ENCODE assay signal across 13 cellular contexts in genomic region chr20:50921783-50922501, GRCh38. TPM values are rescaled to one million over a fixed set of nuclear protein-coding genes. Genes with fewer than 3 reads are reported as not detected.
DNase-seq lines count a peak whose midpoint lies in the region; ATAC-seq and TF ChIP-seq lines count a peak whose summit lies in the region.
"Had no signal": no experiment of that assay in that cellular context is flagged by ENCODE, and none has a peak within 500 bp of the region (broad histone marks: within the 10 kb centered on the region; RNA-seq: fewer than 3 reads in every experiment).

No MANE protein-coding gene starts in this region.

- no peak overlapping the region for H3K4me3 Mint-ChIP-seq in activated CD8-positive, alpha-beta T cell treated with anti-CD3 and anti-CD28 coated beads for 36 hours
- H3K4me3 Mint-ChIP-seq in activated CD8-positive, alpha-beta T cell treated with anti-CD3 and anti-CD28 coated beads, Interleukin-2, amount 10 ng/mL, durations not matched to agents 7 days and 5 days, result no peak overlapping the region
- H3K4me3 Mint-ChIP-seq in endothelial cell (ENCODE audit: unreplicated experiment), result no peak overlapping the region
- no peak overlapping the region for H3K4me3 Mint-ChIP-seq in progenitor cell of endocrine pancreas (ENCODE audit: low read depth)
- H3K4me3 Mint-ChIP-seq: activated naive CD8-positive, alpha-beta T cell treated with anti-CD3 and anti-CD28 coated beads, Interleukin-2, amount 10 ng/mL, durations not matched to agents 7 days and 5 days had no signal

- peaks cover 38% of the 10 kb centered on the region for H3K36me3 Mint-ChIP-seq in activated CD8-positive, alpha-beta T cell treated with anti-CD3 and anti-CD28 coated beads for 36 hours (ENCODE audit: low read depth)
- H3K36me3 Mint-ChIP-seq in activated CD8-positive, alpha-beta T cell treated with anti-CD3 and anti-CD28 coated beads, Interleukin-2, amount 10 ng/mL, durations not matched to agents 7 days and 5 days (ENCODE audit: low read depth), result peaks cover 50% of the 10 kb centered on the region
- peaks cover 3% of the 10 kb centered on the region for H3K36me3 Mint-ChIP-seq in endothelial cell (ENCODE audit: low read depth, unreplicated experiment)
- H3K36me3 Mint-ChIP-seq in progenitor cell of endocrine pancreas (ENCODE audit: insufficient read depth), result peaks cover 10% of the 10 kb centered on the region

- H3K4me3 ChIP-seq in H7 (ENCODE audit: insufficient read depth, low read depth, low read length), result no peak overlapping the region
- H3K4me3 ChIP-seq: uterus had no signal

- no peaks in the 10 kb centered on the region for H3K27me3 ChIP-seq in H7 (ENCODE audit: control insufficient read depth, insufficient read depth, low read length)
- H3K27me3 ChIP-seq: uterus had no signal

- CTCF ChIA-PET in activated CD8-positive, alpha-beta T cell treated with anti-CD3 and anti-CD28 coated beads for 36 hours (lab: Charles Lee), result interaction anchor here (3.7 to 17.7 kb wide), 2 partner anchors 7 to 128 kb away, joined by 39 to 253 read pairs; partner anchors contain the start of gene BCAS4
- CTCF ChIA-PET in activated CD8-positive, alpha-beta T cell treated with anti-CD3 and anti-CD28 coated beads, Interleukin-2, amount 10 ng/mL, durations not matched to agents 7 days and 5 days (lab: Charles Lee), result interaction anchor here (0.9 to 14.0 kb wide), 3 partner anchors 9 to 129 kb away, joined by 3 to 407 read pairs (median 27); partner anchors contain the start of genes ADNP and BCAS4
- CTCF ChIA-PET in RWPE1 (lab: Yijun Ruan, JAX), result interaction anchor here (0.5 to 2.9 kb wide), 4 partner anchors 7 to 272 kb away, joined by 4 to 20 read pairs (median 10); partner anchors contain the start of genes ADNP and BCAS4

- POLR2A ChIA-PET in activated CD8-positive, alpha-beta T cell treated with anti-CD3 and anti-CD28 coated beads for 36 hours (lab: Charles Lee), result interaction anchor here (1.0 to 4.8 kb wide), 2 partner anchors 9 to 126 kb away, joined by 3 to 31 read pairs; partner anchors contain the start of gene ADNP
- POLR2A ChIA-PET in activated CD8-positive, alpha-beta T cell treated with anti-CD3 and anti-CD28 coated beads, Interleukin-2, amount 10 ng/mL, durations not matched to agents 7 days and 5 days (lab: Charles Lee), result interaction anchor here (1.2 to 2.0 kb wide), 3 partner anchors 9 to 127 kb away, joined by 3 to 10 read pairs (median 3); partner anchors contain the start of genes ADNP, BCAS4 and DPM1
- POLR2A ChIA-PET in RWPE1 (lab: Yijun Ruan, JAX; ENCODE audit: low non-redundant PET), result interaction anchor here (0.9 kb wide), 1 partner anchor 37 kb away, joined by 6 read pairs; the partner anchor contains the start of genes DPM1 and MOCS3

- no peak for ATAC-seq in activated CD8-positive, alpha-beta T cell treated with anti-CD3 and anti-CD28 coated beads for 36 hours
- ATAC-seq in activated CD8-positive, alpha-beta T cell treated with anti-CD3 and anti-CD28 coated beads, Interleukin-2, amount 10 ng/mL, durations not matched to agents 7 days and 5 days, result no peak
- no peak for ATAC-seq in HG02588 (IDR thresholded peaks at IDR 0.05; ENCODE audit: unreplicated experiment)

- peaks cover 79% of the 10 kb centered on the region for H3K4me1 Mint-ChIP-seq in activated CD8-positive, alpha-beta T cell treated with anti-CD3 and anti-CD28 coated beads for 36 hours (ENCODE audit: low read depth)
- H3K4me1 Mint-ChIP-seq in activated CD8-positive, alpha-beta T cell treated with anti-CD3 and anti-CD28 coated beads, Interleukin-2, amount 10 ng/mL, durations not matched to agents 7 days and 5 days (ENCODE audit: low read depth), result peaks cover 43% of the 10 kb centered on the region
- H3K4me1 Mint-ChIP-seq in endothelial cell (ENCODE audit: unreplicated experiment) (peaks cover 20% of the 10 kb centered on the region), progenitor cell of endocrine pancreas (ENCODE audit: low read depth) (peaks cover 53% of the 10 kb centered on the region)

- peaks cover 1% of the 10 kb centered on the region for H3K36me3 ChIP-seq in H7 (replicated peaks; ENCODE audit: control insufficient read depth, insufficient read depth, low read length)
- H3K36me3 ChIP-seq: uterus had no signal

- H3K27me3 Mint-ChIP-seq in activated CD8-positive, alpha-beta T cell treated with anti-CD3 and anti-CD28 coated beads for 36 hours, result no peaks in the 10 kb centered on the region
- H3K27me3 Mint-ChIP-seq in activated CD8-positive, alpha-beta T cell treated with anti-CD3 and anti-CD28 coated beads, Interleukin-2, amount 10 ng/mL, durations not matched to agents 7 days and 5 days (ENCODE audit: low read depth), result no peaks in the 10 kb centered on the region
- H3K27me3 Mint-ChIP-seq in endothelial cell (ENCODE audit: unreplicated experiment) (no peaks in the 10 kb centered on the region), progenitor cell of endocrine pancreas (no peaks in the 10 kb centered on the region)
- H3K27me3 Mint-ChIP-seq: activated naive CD8-positive, alpha-beta T cell treated with anti-CD3 and anti-CD28 coated beads, Interleukin-2, amount 10 ng/mL, durations not matched to agents 7 days and 5 days had no signal

- peak overlapping the region; percentile 41 for H3K27ac Mint-ChIP-seq in activated CD8-positive, alpha-beta T cell treated with anti-CD3 and anti-CD28 coated beads for 36 hours
- H3K27ac Mint-ChIP-seq in activated CD8-positive, alpha-beta T cell treated with anti-CD3 and anti-CD28 coated beads, Interleukin-2, amount 10 ng/mL, durations not matched to agents 7 days and 5 days, result no peak overlapping the region
- H3K27ac Mint-ChIP-seq in endothelial cell (ENCODE audit: unreplicated experiment), result peak overlapping the region; percentile 77
- peak overlapping the region; percentile 88 for H3K27ac Mint-ChIP-seq in progenitor cell of endocrine pancreas
- H3K27ac Mint-ChIP-seq: activated naive CD8-positive, alpha-beta T cell treated with anti-CD3 and anti-CD28 coated beads, Interleukin-2, amount 10 ng/mL, durations not matched to agents 7 days and 5 days had no signal

- DNase-seq in activated CD8-positive, alpha-beta T cell treated with anti-CD3 and anti-CD28 coated beads for 36 hours, result no peak
- DNase-seq in activated CD8-positive, alpha-beta T cell treated with anti-CD3 and anti-CD28 coated beads, Interleukin-2, amount 10 ng/mL, durations not matched to agents 7 days and 5 days, result no peak
- DNase-seq in RWPE1 (ENCODE audit: low spot score) (no peak), endothelial cell (ENCODE audit: low spot score) (no peak), progenitor cell of endocrine pancreas (ENCODE audit: low spot score, unreplicated experiment) (no peak), H7 (no peak), nucleus accumbens (lab: John Stamatoyannopoulos, UW) (no peak)
- DNase-seq: activated naive CD8-positive, alpha-beta T cell treated with anti-CD3 and anti-CD28 coated beads, Interleukin-2, amount 10 ng/mL, durations not matched to agents 7 days and 5 days; DMS79; T-helper 1 cell; uterus had no signal

- no peak for TF ChIP-seq CTCF in activated CD8-positive, alpha-beta T cell treated with anti-CD3 and anti-CD28 coated beads for 36 hours (IDR thresholded peaks at IDR 0.05)
- TF ChIP-seq CTCF in RWPE1 (conservative IDR thresholded peaks at IDR 0.05; ENCODE audit: low read depth) (no peak), endothelial cell (IDR thresholded peaks at IDR 0.05; ENCODE audit: unreplicated experiment) (no peak), progenitor cell of endocrine pancreas (IDR thresholded peaks at IDR 0.05; ENCODE audit: unreplicated experiment) (no peak)

- H3K27ac ChIP-seq in RWPE1, result peak overlapping the region; percentile 51
- H3K27ac ChIP-seq: HL-60, uterus had no signal

- no peaks in the 10 kb centered on the region for H3K9me3 Mint-ChIP-seq in activated CD8-positive, alpha-beta T cell treated with anti-CD3 and anti-CD28 coated beads for 36 hours
- no peaks in the 10 kb centered on the region for H3K9me3 Mint-ChIP-seq in activated CD8-positive, alpha-beta T cell treated with anti-CD3 and anti-CD28 coated beads, Interleukin-2, amount 10 ng/mL, durations not matched to agents 7 days and 5 days (ENCODE audit: insufficient read depth)
- H3K9me3 Mint-ChIP-seq in endothelial cell (ENCODE audit: unreplicated experiment), result no peaks in the 10 kb centered on the region
- no peaks in the 10 kb centered on the region for H3K9me3 Mint-ChIP-seq in progenitor cell of endocrine pancreas (ENCODE audit: low read depth)
- H3K9me3 Mint-ChIP-seq: activated naive CD8-positive, alpha-beta T cell treated with anti-CD3 and anti-CD28 coated beads, Interleukin-2, amount 10 ng/mL, durations not matched to agents 7 days and 5 days had no signal

- intact Hi-C loops in activated CD8-positive, alpha-beta T cell treated with anti-CD3 and anti-CD28 coated beads for 36 hours (cut with micrococcal nuclease), result no loop called here

RNA-seq across cellular contexts. Expression of gene ADNP, which starts 9.3 kb away (rescaled TPM):
- 10 to 100 TPM; 58.9 to 60.0 TPM for total RNA-seq in activated CD8-positive, alpha-beta T cell treated with anti-CD3 and anti-CD28 coated beads for 36 hours
- total RNA-seq in activated CD8-positive, alpha-beta T cell treated with anti-CD3 and anti-CD28 coated beads, Interleukin-2, amount 10 ng/mL, durations not matched to agents 7 days and 5 days, result 10 to 100 TPM; 62.5 to 67.6 TPM
- 92.7 TPM for total RNA-seq in endothelial cell (ENCODE audit: unreplicated experiment)
- 127 and 144 TPM in 2 replicates for total RNA-seq in progenitor cell of endocrine pancreas
- total RNA-seq in H7 (2014; rRNA removed; shearing (Covaris generic)), result 23.5 and 40.5 TPM in 2 replicates

RNA-seq across cellular contexts. Expression of gene DPM1, which starts 36.4 kb away (rescaled TPM):
- 10 to 100 TPM; 66.6 to 75.4 TPM for total RNA-seq in activated CD8-positive, alpha-beta T cell treated with anti-CD3 and anti-CD28 coated beads for 36 hours
- total RNA-seq in activated CD8-positive, alpha-beta T cell treated with anti-CD3 and anti-CD28 coated beads, Interleukin-2, amount 10 ng/mL, durations not matched to agents 7 days and 5 days, result 10 to 100 TPM; 50.6 to 53.0 TPM
- total RNA-seq in endothelial cell (ENCODE audit: unreplicated experiment) (40.0 TPM), progenitor cell of endocrine pancreas (41.4 and 43.9 TPM in 2 replicates)
- total RNA-seq in H7 (2014; rRNA removed; shearing (Covaris generic)), result 59.2 and 60.8 TPM in 2 replicates

RNA-seq across cellular contexts. Expression of gene MOCS3, which starts 36.7 kb away (rescaled TPM):
- 1 to 10 TPM; 4.6 TPM for total RNA-seq in activated CD8-positive, alpha-beta T cell treated with anti-CD3 and anti-CD28 coated beads for 36 hours
- 1 to 10 TPM; 4.8 to 5.7 TPM for total RNA-seq in activated CD8-positive, alpha-beta T cell treated with anti-CD3 and anti-CD28 coated beads, Interleukin-2, amount 10 ng/mL, durations not matched to agents 7 days and 5 days
- 6.3 TPM for total RNA-seq in endothelial cell (ENCODE audit: unreplicated experiment)
- total RNA-seq in progenitor cell of endocrine pancreas, result 5.6 and 5.8 TPM in 2 replicates
- 9.1 and 9.3 TPM in 2 replicates for total RNA-seq in H7 (2014; rRNA removed; shearing (Covaris generic))
